Comparison of ENCODE assay signal across 26 cellular contexts in genomic region chr10:13462551-13462950, GRCh38.
"Had no signal": no experiment of that assay in that cellular context is flagged by ENCODE, and none has a peak within 500 bp of the region (broad histone marks: within the 10 kb centered on the region; RNA-seq: fewer than 3 reads in every experiment).

No MANE protein-coding gene starts in this region.

- H3K4me1 ChIP-seq: sigmoid colon, testis, uterus had no signal

- H3K4me3 ChIP-seq: hepatocyte, mucosa of descending colon, neural progenitor cell, sigmoid colon, testis, uterus had no signal

- H3K36me3 ChIP-seq: neural progenitor cell, uterus had no signal

- H3K27ac ChIP-seq: hepatocyte, neural progenitor cell, sigmoid colon, testis, uterus had no signal

- H3K4me1 Mint-ChIP-seq: activated B cell treated with CpG ODN at 0.5 μM for 24 hours; activated CD4-positive, alpha-beta T cell treated with anti-CD3 and anti-CD28 coated beads for 36 hours; activated naive CD8-positive, alpha-beta T cell treated with anti-CD3 and anti-CD28 coated beads, Interleukin-2, amount 10 ng/mL, durations not matched to agents 7 days and 5 days; naive B cell; stimulated activated naive B cell treated with anti-CD40 and anti-IgM and Interleukin-4, amounts not matched to agents 10 μg/mL and 1 μg/mL and 100 μg/mL, for 72 hours; T-helper 17 cell had no signal

- H3K27me3 ChIP-seq: hepatocyte, neural progenitor cell, sigmoid colon, testis, uterus had no signal

- H3K9me3 ChIP-seq: mucosa of descending colon, sigmoid colon, testis, uterus had no signal

- H3K36me3 Mint-ChIP-seq: activated naive CD8-positive, alpha-beta T cell treated with anti-CD3 and anti-CD28 coated beads, Interleukin-2, amount 10 ng/mL, durations not matched to agents 7 days and 5 days had no signal

- H3K4me3 Mint-ChIP-seq: activated B cell treated with CpG ODN at 0.5 μM for 24 hours; activated CD4-positive, alpha-beta T cell treated with anti-CD3 and anti-CD28 coated beads for 36 hours; activated naive CD8-positive, alpha-beta T cell treated with anti-CD3 and anti-CD28 coated beads, Interleukin-2, amount 10 ng/mL, durations not matched to agents 7 days and 5 days; activated T-cell treated with anti-CD3 and anti-CD28 coated beads, Interleukin-2, amount 50 U/mL, for 4 hours; naive B cell; neural progenitor cell; stimulated activated naive B cell treated with anti-CD40 and anti-IgM and Interleukin-4, amounts not matched to agents 10 μg/mL and 1 μg/mL and 100 μg/mL, for 72 hours; T-helper 17 cell had no signal

- DNase-seq: activated B cell treated with CpG ODN at 0.5 μM for 24 hours; activated CD4-positive, alpha-beta T cell treated with anti-CD3 and anti-CD28 coated beads for 36 hours; activated CD4-positive, alpha-beta T cell treated with anti-CD3 and anti-CD28 coated beads, Interleukin-2, amount 50 U/mL, for 48 hours; activated CD8-positive, alpha-beta memory T cell treated with anti-CD3 and anti-CD28 coated beads, Interleukin-2, amount 50 U/mL, for 48 hours; activated naive CD4-positive, alpha-beta T cell treated with Interleukin-2 at 50 U/mL for 16 hours; activated naive CD8-positive, alpha-beta T cell treated with anti-CD3 and anti-CD28 coated beads, Interleukin-2, amount 10 ng/mL, durations not matched to agents 7 days and 5 days; activated T-cell treated with anti-CD3 and anti-CD28 coated beads, Interleukin-2, amount 50 U/mL, for 4 hours; anterior cingulate cortex; central memory CD4-positive, alpha-beta T cell; effector memory CD4-positive, alpha-beta T cell; glutamatergic neuron; left cardiac atrium; mesenchymal stem cell; mucosa of descending colon; naive B cell; posterior cingulate gyrus; sigmoid colon; stimulated activated CD4-positive, alpha-beta T cell treated with anti-CD3 and anti-CD28 coated beads, Interleukin-2, amount 100 ng/mL, for 48 hours; stimulated activated CD8-positive, alpha-beta memory T cell treated with anti-CD3 and anti-CD28 coated beads, Interleukin-4, amount 100 ng/mL, for 48 hours; stimulated activated naive B cell treated with anti-CD40 and anti-IgM and Interleukin-4, amounts not matched to agents 10 μg/mL and 1 μg/mL and 100 μg/mL, for 72 hours; T-helper 17 cell; testis; uterus had no signal

- H3K27ac Mint-ChIP-seq: activated B cell treated with CpG ODN at 0.5 μM for 24 hours; activated CD4-positive, alpha-beta T cell treated with anti-CD3 and anti-CD28 coated beads for 36 hours; activated naive CD8-positive, alpha-beta T cell treated with anti-CD3 and anti-CD28 coated beads, Interleukin-2, amount 10 ng/mL, durations not matched to agents 7 days and 5 days; activated T-helper 2 cell treated with anti-CD3 and anti-CD28 coated beads, Interferon-gamma antibody, Interleukin-2, Interleukin-4, amounts not matched to agents 10 μg/mL and 5 μg/mL and 100 μg/mL, durations not matched to agents 14 hours and 24 hours and 36 hours; neural progenitor cell; stimulated activated naive B cell treated with anti-CD40 and anti-IgM and Interleukin-4, amounts not matched to agents 10 μg/mL and 1 μg/mL and 100 μg/mL, for 72 hours; T-helper 17 cell had no signal

- H3K9me3 Mint-ChIP-seq: neural progenitor cell had no signal
